9 cellular contexts compared by ENCODE assay signal in the genomic region with DNA sequence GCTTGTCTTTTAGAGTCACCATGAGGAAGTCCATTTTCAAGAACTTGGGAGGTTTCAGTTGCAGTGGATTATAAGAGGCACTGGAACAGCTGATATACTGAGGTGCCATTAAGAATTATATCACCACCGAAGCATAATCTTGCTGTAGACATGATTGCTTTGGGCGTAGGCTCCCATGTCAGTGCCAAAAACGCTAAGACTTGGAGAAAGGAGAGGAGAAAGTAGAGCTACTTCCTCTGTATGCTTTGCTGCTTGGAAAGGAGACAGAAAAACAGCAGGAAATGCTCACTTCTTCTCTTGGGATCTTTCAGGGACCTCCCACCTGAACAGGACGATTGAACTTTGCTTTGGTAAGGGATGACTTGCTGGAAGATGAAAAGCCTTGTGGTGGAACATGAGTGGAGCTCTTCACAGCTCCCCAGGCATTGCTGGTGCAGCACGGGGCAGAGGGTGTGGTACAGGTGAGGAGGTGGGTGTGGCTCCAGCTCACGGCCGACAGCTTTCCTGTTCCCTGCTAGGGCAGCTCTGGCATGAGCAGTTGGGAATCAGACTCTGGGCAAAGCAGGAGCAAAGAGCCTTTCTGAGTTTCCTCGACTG.
DNase-seq lines count a peak whose midpoint lies in the region; ATAC-seq and TF ChIP-seq lines count a peak whose summit lies in the region.
"Had no signal": no experiment of that assay in that cellular context is flagged by ENCODE, and none has a peak within 500 bp of the region (broad histone marks: within the 10 kb centered on the region; RNA-seq: fewer than 3 reads in every experiment).

No MANE protein-coding gene starts in this region.

- DNase-seq in HCEC 1CT = peak; percentile 6
- peak; percentile 28 for DNase-seq in RPMI7951 (ENCODE audit: low read depth)
- peak in 2 of 3 donors; percentile 47 to 73 for DNase-seq in right cardiac atrium
- no peak for DNase-seq in suprapubic skin (ENCODE audit: low spot score in 2 of 2)
- DNase-seq in mesenteric fat pad (ENCODE audit: low spot score) = no peak
- DNase-seq: activated T-cell treated with anti-CD3 and anti-CD28 coated beads, Interleukin-2, amount 50 U/mL, for 1 hour had no signal

- no peak for TF ChIP-seq POLR2A in suprapubic skin (IDR thresholded peaks at IDR 0.05)

- ATAC-seq in right cardiac atrium (peak; percentile 93 to 95), GM21786 (IDR thresholded peaks at IDR 0.05; ENCODE audit: unreplicated experiment) (no peak), HG02981 (IDR thresholded peaks at IDR 0.05; ENCODE audit: unreplicated experiment) (no peak), HG03432 (IDR thresholded peaks at IDR 0.05; ENCODE audit: unreplicated experiment) (no peak)

- H3K9me3 ChIP-seq in right cardiac atrium (ENCODE audit: control insufficient read depth, low read length) (no peaks in the 10 kb centered on the region), suprapubic skin (no peaks in the 10 kb centered on the region)

- H3K36me3 ChIP-seq in suprapubic skin = no peaks in the 10 kb centered on the region

- peaks cover 3% of the 10 kb centered on the region for H3K4me1 ChIP-seq in right cardiac atrium (ENCODE audit: control insufficient read depth, insufficient read depth, low read length)
- H3K4me1 ChIP-seq in suprapubic skin = peaks cover 29% of the 10 kb centered on the region

- intact Hi-C loops in right cardiac atrium (cut with DNase I) = loop anchor here in 1 of 4 donors (10.0 kb wide), 1 partner anchor 189 kb away; a partner anchor contains a TSS

- H3K4me3 ChIP-seq in right cardiac atrium (ENCODE audit: low read length) (no peak overlapping the region), suprapubic skin (no peak overlapping the region)

- WGBS in right cardiac atrium = 29% methylated on average over 8 of the region's 8 CpGs
- 26% methylated on average over 8 of the region's 8 CpGs for WGBS in suprapubic skin

- no peak for TF ChIP-seq EP300 in suprapubic skin (IDR thresholded peaks at IDR 0.05)

- H3K27me3 ChIP-seq in right cardiac atrium (ENCODE audit: control insufficient read depth, insufficient read depth) = no peaks in the 10 kb centered on the region
- no peaks in the 10 kb centered on the region for H3K27me3 ChIP-seq in suprapubic skin

- TF ChIP-seq CTCF in suprapubic skin (IDR thresholded peaks at IDR 0.05) = no peak

- H3K27ac ChIP-seq in right cardiac atrium (ENCODE audit: low read length) (peak overlapping the region; percentile 73), suprapubic skin (peak overlapping the region; percentile 80)

Comparison
In these comparisons a context has a peak if more than half of its experiments do, and no peak if none do; other contexts are left out.
1. DNase-seq: peak in HCEC 1CT (single experiment), RPMI7951 (single experiment) and right cardiac atrium (2 of 3); none in suprapubic skin (0 of 2) and mesenteric fat pad (single experiment).
2. ATAC-seq: peak in right cardiac atrium (2 of 2); none in GM21786 (single experiment), HG02981 (single experiment) and HG03432 (single experiment).